1 cellular context compared by ENCODE assay signal in the genomic region with DNA sequence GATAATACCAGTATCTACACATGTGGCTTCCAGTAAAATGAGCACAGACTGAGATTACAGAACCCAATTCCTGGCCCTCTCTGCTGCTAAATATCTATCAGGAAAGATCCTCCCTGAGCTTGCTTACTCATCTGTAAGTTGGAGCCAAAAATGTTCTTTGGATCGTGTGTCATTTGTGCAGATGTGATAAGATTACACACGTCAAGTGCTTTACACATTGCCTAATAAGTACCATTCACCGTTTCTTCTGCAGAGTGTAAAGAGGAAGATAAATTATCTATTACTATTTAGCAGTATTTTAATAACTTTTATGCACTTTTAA.
TF ChIP-seq lines count a peak whose summit lies in the region.

No MANE protein-coding gene starts in this region.

TF ChIP-seq in WTC11, 78 proteins besides CTCF, POLR2A, EP300 and RAD21 (continued from another document):
- TF ChIP-seq, protein P1, sequence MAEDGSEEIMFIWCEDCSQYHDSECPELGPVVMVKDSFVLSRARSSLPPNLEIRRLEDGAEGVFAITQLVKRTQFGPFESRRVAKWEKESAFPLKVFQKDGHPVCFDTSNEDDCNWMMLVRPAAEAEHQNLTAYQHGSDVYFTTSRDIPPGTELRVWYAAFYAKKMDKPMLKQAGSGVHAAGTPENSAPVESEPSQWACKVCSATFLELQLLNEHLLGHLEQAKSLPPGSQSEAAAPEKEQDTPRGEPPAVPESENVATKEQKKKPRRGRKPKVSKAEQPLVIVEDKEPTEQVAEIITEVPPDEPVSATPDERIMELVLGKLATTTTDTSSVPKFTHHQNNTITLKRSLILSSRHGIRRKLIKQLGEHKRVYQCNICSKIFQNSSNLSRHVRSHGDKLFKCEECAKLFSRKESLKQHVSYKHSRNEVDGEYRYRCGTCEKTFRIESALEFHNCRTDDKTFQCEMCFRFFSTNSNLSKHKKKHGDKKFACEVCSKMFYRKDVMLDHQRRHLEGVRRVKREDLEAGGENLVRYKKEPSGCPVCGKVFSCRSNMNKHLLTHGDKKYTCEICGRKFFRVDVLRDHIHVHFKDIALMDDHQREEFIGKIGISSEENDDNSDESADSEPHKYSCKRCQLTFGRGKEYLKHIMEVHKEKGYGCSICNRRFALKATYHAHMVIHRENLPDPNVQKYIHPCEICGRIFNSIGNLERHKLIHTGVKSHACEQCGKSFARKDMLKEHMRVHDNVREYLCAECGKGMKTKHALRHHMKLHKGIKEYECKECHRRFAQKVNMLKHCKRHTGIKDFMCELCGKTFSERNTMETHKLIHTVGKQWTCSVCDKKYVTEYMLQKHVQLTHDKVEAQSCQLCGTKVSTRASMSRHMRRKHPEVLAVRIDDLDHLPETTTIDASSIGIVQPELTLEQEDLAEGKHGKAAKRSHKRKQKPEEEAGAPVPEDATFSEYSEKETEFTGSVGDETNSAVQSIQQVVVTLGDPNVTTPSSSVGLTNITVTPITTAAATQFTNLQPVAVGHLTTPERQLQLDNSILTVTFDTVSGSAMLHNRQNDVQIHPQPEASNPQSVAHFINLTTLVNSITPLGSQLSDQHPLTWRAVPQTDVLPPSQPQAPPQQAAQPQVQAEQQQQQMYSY (CRISPR knock-in tag; IDR thresholded peaks at IDR 0.05), result no peak
- TF ChIP-seq NFE2L1 (CRISPR knock-in tag; IDR thresholded peaks at IDR 0.05) (no peak), IRF2 (CRISPR knock-in tag; IDR thresholded peaks at IDR 0.05; ENCODE audit: borderline replicate concordance, low read depth) (no peak), RORB (CRISPR knock-in tag; IDR thresholded peaks at IDR 0.05) (no peak), CBFB (CRISPR knock-in tag; IDR thresholded peaks at IDR 0.05; ENCODE audit: low read depth) (no peak), GTF2I (CRISPR knock-in tag; conservative IDR thresholded peaks at IDR 0.05) (no peak), GRHL2 (CRISPR knock-in tag; IDR thresholded peaks at IDR 0.05; ENCODE audit: insufficient replicate concordance, severe bottlenecking) (no peak), CREB1 (CRISPR knock-in tag; IDR thresholded peaks at IDR 0.05) (no peak), EMX1 (CRISPR knock-in tag; IDR thresholded peaks at IDR 0.05) (no peak), OVOL2 (CRISPR knock-in tag; IDR thresholded peaks at IDR 0.05; ENCODE audit: borderline replicate concordance) (no peak)
- TF ChIP-seq, protein P2, sequence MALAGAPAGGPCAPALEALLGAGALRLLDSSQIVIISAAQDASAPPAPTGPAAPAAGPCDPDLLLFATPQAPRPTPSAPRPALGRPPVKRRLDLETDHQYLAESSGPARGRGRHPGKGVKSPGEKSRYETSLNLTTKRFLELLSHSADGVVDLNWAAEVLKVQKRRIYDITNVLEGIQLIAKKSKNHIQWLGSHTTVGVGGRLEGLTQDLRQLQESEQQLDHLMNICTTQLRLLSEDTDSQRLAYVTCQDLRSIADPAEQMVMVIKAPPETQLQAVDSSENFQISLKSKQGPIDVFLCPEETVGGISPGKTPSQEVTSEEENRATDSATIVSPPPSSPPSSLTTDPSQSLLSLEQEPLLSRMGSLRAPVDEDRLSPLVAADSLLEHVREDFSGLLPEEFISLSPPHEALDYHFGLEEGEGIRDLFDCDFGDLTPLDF (CRISPR knock-in tag; IDR thresholded peaks at IDR 0.05), result no peak
- TF ChIP-seq, protein P3, sequence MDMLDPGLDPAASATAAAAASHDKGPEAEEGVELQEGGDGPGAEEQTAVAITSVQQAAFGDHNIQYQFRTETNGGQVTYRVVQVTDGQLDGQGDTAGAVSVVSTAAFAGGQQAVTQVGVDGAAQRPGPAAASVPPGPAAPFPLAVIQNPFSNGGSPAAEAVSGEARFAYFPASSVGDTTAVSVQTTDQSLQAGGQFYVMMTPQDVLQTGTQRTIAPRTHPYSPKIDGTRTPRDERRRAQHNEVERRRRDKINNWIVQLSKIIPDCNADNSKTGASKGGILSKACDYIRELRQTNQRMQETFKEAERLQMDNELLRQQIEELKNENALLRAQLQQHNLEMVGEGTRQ (CRISPR knock-in tag; IDR thresholded peaks at IDR 0.05), result no peak
TF ChIP-seq in WTC11: peak in this region for 0.
